Comparison of ENCODE assay signal across 30 cellular contexts in genomic region chr1:182857212-182857611, GRCh38.
"Had no signal": no experiment of that assay in that cellular context is flagged by ENCODE, and none has a peak within 500 bp of the region (broad histone marks: within the 10 kb centered on the region; RNA-seq: fewer than 3 reads in every experiment).

No MANE protein-coding gene starts in this region.

- H3K4me1 ChIP-seq: parathyroid adenoma, psoas muscle, suprapubic skin, transverse colon, uterus had no signal

- H3K4me2 ChIP-seq: smooth muscle cell had no signal

- H3K36me3 ChIP-seq: uterus had no signal

- H3K9me3 ChIP-seq: neutrophil, ovary, psoas muscle, spleen, suprapubic skin, testis, tibial artery, transverse colon, upper lobe of right lung, uterus had no signal

- H3K27ac ChIP-seq: neutrophil, ovary, parathyroid adenoma, psoas muscle, skin epidermis, spleen, suprapubic skin, testis, tibial artery, transverse colon, upper lobe of right lung, uterus had no signal

- ATAC-seq: naive thymus-derived CD8-positive, alpha-beta T cell; natural killer cell treated with Interleukin-12 subunit alpha and Interleukin-12 subunit beta and Interleukin-15 and Interleukin-18, amount 100 ng/mL, for 72 hours; psoas muscle; right cardiac atrium; sciatic nerve; stimulated activated memory B cell treated with anti-CD40 and anti-IgM and Interleukin-4, amounts not matched to agents 10 μg/mL and 1 μg/mL and 100 μg/mL, for 72 hours; stimulated activated naive CD8-positive, alpha-beta T cell treated with anti-CD3 and anti-CD28 coated beads, Interleukin-15, amount 100 ng/mL, for 72 hours; stimulated activated naive CD8-positive, alpha-beta T cell treated with anti-CD3 and anti-CD28 coated beads, Interleukin-15, Interleukin-2, amounts not matched to agents 100 U/mL and 50 U/mL, for 24 hours; upper lobe of right lung had no signal

- H3K27me3 ChIP-seq: neutrophil, ovary, spleen, suprapubic skin, testis, tibial artery, transverse colon, upper lobe of right lung, uterus had no signal

- H2AFZ ChIP-seq: parathyroid adenoma had no signal

- H3K9ac ChIP-seq: parathyroid adenoma had no signal

- DNase-seq: naive thymus-derived CD8-positive, alpha-beta T cell; nephron progenitor cell; nucleus accumbens; ovary; posterior cingulate gyrus; psoas muscle; right cardiac atrium; spleen; stimulated activated CD4-positive, alpha-beta T cell treated with anti-CD3 and anti-CD28 coated beads, Interleukin-12 subunit alpha, Interleukin-12 subunit beta, amount 100 ng/mL, for 4 hours; stimulated activated CD4-positive, alpha-beta T cell treated with anti-CD3 and anti-CD28 coated beads, Interleukin-1b, Interleukin-23, amount 100 ng/mL, for 48 hours; stimulated activated CD4-positive, alpha-beta T cell treated with anti-CD3 and anti-CD28 coated beads, Interleukin-4, amount 100 ng/mL, for 1 hour; stimulated activated CD4-positive, alpha-beta T cell treated with anti-CD3 and anti-CD28 coated beads, Interleukin-4, amount 100 ng/mL, for 4 hours; stimulated activated CD8-positive, alpha-beta memory T cell treated with anti-CD3 and anti-CD28 coated beads, Interleukin-4, amount 100 ng/mL, for 48 hours; stimulated activated naive CD4-positive, alpha-beta T cell; stimulated activated naive CD8-positive, alpha-beta T cell treated with anti-CD3 and anti-CD28 coated beads, Interleukin-15, amount 100 ng/mL, for 72 hours; stimulated activated naive CD8-positive, alpha-beta T cell treated with anti-CD3 and anti-CD28 coated beads, Interleukin-15, Interleukin-2, amounts not matched to agents 100 U/mL and 50 U/mL, for 24 hours; substantia nigra; testis; tibial artery; transverse colon; upper lobe of right lung; uterus had no signal

- H3K4me3 ChIP-seq: ovary, psoas muscle, skin epidermis, smooth muscle cell, spleen, suprapubic skin, testis, tibial artery, transverse colon, upper lobe of right lung, uterus had no signal
